ENCODE assay signal across 8 cellular contexts in genomic region chr1:51284487-51284954, GRCh38.
DNase-seq lines count a peak whose midpoint lies in the region; ATAC-seq lines count a peak whose summit lies in the region.

No MANE protein-coding gene starts in this region.

- peak in 2 of 3 experiments; percentile 14 to 90 for DNase-seq in NCI-H1417 (lab: John Stamatoyannopoulos, UW)
- DNase-seq in NCI-H1417 treated with DMSO at 0.1 percent for 48 hours (lab: John Stamatoyannopoulos, UW), result no peak
- peak; percentile 94 for DNase-seq in NCI-H2196 (lab: John Stamatoyannopoulos, UW; ENCODE audit: unreplicated experiment)
- DNase-seq in inferior parietal cortex (ENCODE audit: extremely low spot score), result peak; percentile 61
- DNase-seq in stimulated activated CD4-positive, alpha-beta T cell treated with anti-CD3 and anti-CD28 coated beads, Interleukin-15, amount 100 ng/mL, for 24 hours, result no peak
- DNase-seq in C1 segment of cervical spinal cord (lab: John Stamatoyannopoulos, UW), result no peak
- no peak for DNase-seq in central memory CD4-positive, alpha-beta T cell

- peak; percentile 34 for ATAC-seq in HG02870 (IDR thresholded peaks at IDR 0.05; ENCODE audit: unreplicated experiment)

Comparison
In these comparisons a context has a peak if more than half of its experiments do, and no peak if none do; other contexts are left out.
1. DNase-seq: peak in NCI-H1417 (2 of 3), NCI-H2196 (single experiment) and inferior parietal cortex (single experiment); none in NCI-H1417 treated with DMSO at 0.1 percent for 48 hours (single experiment), stimulated activated CD4-positive, alpha-beta T cell treated with anti-CD3 and anti-CD28 coated beads, Interleukin-15, amount 100 ng/mL, for 24 hours (single experiment), C1 segment of cervical spinal cord (0 of 14) and central memory CD4-positive, alpha-beta T cell (single experiment).